9 cellular contexts compared by ENCODE assay signal in genomic region chr2:176087330-176088047, GRCh38. TPM values are rescaled to one million over a fixed set of nuclear protein-coding genes. Genes with fewer than 3 reads are reported as not detected.
DNase-seq lines count a peak whose midpoint lies in the region; ATAC-seq and TF ChIP-seq lines count a peak whose summit lies in the region.
"Had no signal": no experiment of that assay in that cellular context is flagged by ENCODE, and none has a peak within 500 bp of the region (broad histone marks: within the 10 kb centered on the region; RNA-seq: fewer than 3 reads in every experiment).

No MANE protein-coding gene starts in this region.

- H3K4me1 ChIP-seq in esophagus muscularis mucosa = peaks cover 20 to 54% (median 52%) of the 10 kb centered on the region in 4 donors

- no peaks in the 10 kb centered on the region for H3K36me3 ChIP-seq in esophagus muscularis mucosa

- peak overlapping the region in 3 of 4 donors; percentile 32 to 52 (median 37) for H3K4me3 ChIP-seq in esophagus muscularis mucosa
- H3K4me3 ChIP-seq: lung had no signal

- 34% methylated on average over 28 of the region's 29 CpGs for WGBS in esophagus muscularis mucosa

- H3K27ac Mint-ChIP-seq in activated naive CD4-positive, alpha-beta T cell treated with anti-CD3 and anti-CD28 coated beads, Interleukin-2, amount 50 U/mL, for 24 hours = peak overlapping the region; percentile 55
- H3K27ac Mint-ChIP-seq in activated naive CD4-positive, alpha-beta T cell treated with anti-CD3 and anti-CD28 coated beads, Interleukin-2, amount 50 U/mL, for 72 hours = no peak overlapping the region
- peak overlapping the region; percentile 88 for H3K27ac Mint-ChIP-seq in stimulated activated naive B cell treated with anti-CD40 and anti-IgM and Interleukin-4, amounts not matched to agents 10 μg/mL and 1 μg/mL and 100 μg/mL, for 72 hours

- H3K36me3 Mint-ChIP-seq in activated naive CD4-positive, alpha-beta T cell treated with anti-CD3 and anti-CD28 coated beads, Interleukin-2, amount 50 U/mL, for 24 hours = peaks cover 15% of the 10 kb centered on the region
- H3K36me3 Mint-ChIP-seq in activated naive CD4-positive, alpha-beta T cell treated with anti-CD3 and anti-CD28 coated beads, Interleukin-2, amount 50 U/mL, for 72 hours = peaks cover 33 to 60% of the 10 kb centered on the region in 2 donors
- H3K36me3 Mint-ChIP-seq in stimulated activated naive B cell treated with anti-CD40 and anti-IgM and Interleukin-4, amounts not matched to agents 10 μg/mL and 1 μg/mL and 100 μg/mL, for 72 hours = peaks cover 8 to 11% of the 10 kb centered on the region in 2 donors

- H3K27ac ChIP-seq in esophagus muscularis mucosa (replicated peaks in 1 of 4) = no peak overlapping the region

- H3K4me3 Mint-ChIP-seq in activated naive CD4-positive, alpha-beta T cell treated with anti-CD3 and anti-CD28 coated beads, Interleukin-2, amount 50 U/mL, for 24 hours = no peak overlapping the region
- H3K4me3 Mint-ChIP-seq in stimulated activated naive B cell treated with anti-CD40 and anti-IgM and Interleukin-4, amounts not matched to agents 10 μg/mL and 1 μg/mL and 100 μg/mL, for 72 hours = no peak overlapping the region

- peaks cover 9% of the 10 kb centered on the region for H3K4me1 Mint-ChIP-seq in activated naive CD4-positive, alpha-beta T cell treated with anti-CD3 and anti-CD28 coated beads, Interleukin-2, amount 50 U/mL, for 24 hours
- peaks cover 8 to 20% of the 10 kb centered on the region in 2 donors for H3K4me1 Mint-ChIP-seq in stimulated activated naive B cell treated with anti-CD40 and anti-IgM and Interleukin-4, amounts not matched to agents 10 μg/mL and 1 μg/mL and 100 μg/mL, for 72 hours

- DNase-seq in activated naive CD4-positive, alpha-beta T cell treated with anti-CD3 and anti-CD28 coated beads, Interleukin-2, amount 50 U/mL, for 72 hours (ENCODE audit: low spot score in 2 of 2) = no peak
- DNase-seq in esophagus muscularis mucosa (ENCODE audit: extremely low spot score) = no peak
- no peak for DNase-seq in stimulated activated naive B cell treated with anti-CD40 and anti-IgM and Interleukin-4, amounts not matched to agents 10 μg/mL and 1 μg/mL and 100 μg/mL, for 72 hours
- no peak for DNase-seq in activated effector memory CD4-positive, alpha-beta T cell treated with anti-CD3 and anti-CD28 coated beads, Interleukin-2, amount 50 U/mL, for 16 hours
- no peak for DNase-seq in NCI-H1048 (lab: John Stamatoyannopoulos, UW)
- DNase-seq: activated CD4-positive, alpha-beta T cell treated with anti-CD3 and anti-CD28 coated beads for 48 hours had no signal

- no peak for TF ChIP-seq POLR2A in esophagus muscularis mucosa (IDR thresholded peaks at IDR 0.05; ENCODE audit: low read depth)

- H3K27me3 Mint-ChIP-seq in activated naive CD4-positive, alpha-beta T cell treated with anti-CD3 and anti-CD28 coated beads, Interleukin-2, amount 50 U/mL, for 24 hours = peaks cover 73% of the 10 kb centered on the region
- H3K27me3 Mint-ChIP-seq in stimulated activated naive B cell treated with anti-CD40 and anti-IgM and Interleukin-4, amounts not matched to agents 10 μg/mL and 1 μg/mL and 100 μg/mL, for 72 hours = peaks cover 80 to 91% of the 10 kb centered on the region in 2 donors

- no peaks in the 10 kb centered on the region for H3K9me3 ChIP-seq in esophagus muscularis mucosa

- no peak for ATAC-seq in activated naive CD4-positive, alpha-beta T cell treated with anti-CD3 and anti-CD28 coated beads, Interleukin-2, amount 50 U/mL, for 72 hours
- ATAC-seq in stimulated activated naive B cell treated with anti-CD40 and anti-IgM and Interleukin-4, amounts not matched to agents 10 μg/mL and 1 μg/mL and 100 μg/mL, for 72 hours (replicated peaks) = no peak

- peaks cover 11% of the 10 kb centered on the region for H3K9me3 Mint-ChIP-seq in activated naive CD4-positive, alpha-beta T cell treated with anti-CD3 and anti-CD28 coated beads, Interleukin-2, amount 50 U/mL, for 24 hours
- peaks cover 0 to 7% of the 10 kb centered on the region in 2 donors for H3K9me3 Mint-ChIP-seq in activated naive CD4-positive, alpha-beta T cell treated with anti-CD3 and anti-CD28 coated beads, Interleukin-2, amount 50 U/mL, for 72 hours
- H3K9me3 Mint-ChIP-seq in stimulated activated naive B cell treated with anti-CD40 and anti-IgM and Interleukin-4, amounts not matched to agents 10 μg/mL and 1 μg/mL and 100 μg/mL, for 72 hours = peaks cover 0 to 10% of the 10 kb centered on the region in 2 donors

- intact Hi-C loops in esophagus muscularis mucosa (cut with DNase I) = loop anchor here (10.0 kb wide), 1 partner anchor 1753 kb away; the partner anchor contains the start of gene SP9

- TF ChIP-seq CTCF in esophagus muscularis mucosa (IDR thresholded peaks at IDR 0.05) = no peak

- peaks cover 5 to 100% (median 90%) of the 10 kb centered on the region in 4 donors for H3K27me3 ChIP-seq in esophagus muscularis mucosa

- TF ChIP-seq EP300 in esophagus muscularis mucosa (IDR thresholded peaks at IDR 0.05) = no peak

RNA-seq across cellular contexts. Expression of gene EVX2, which starts 3.7 kb away (rescaled TPM):
- total RNA-seq in activated naive CD4-positive, alpha-beta T cell treated with anti-CD3 and anti-CD28 coated beads, Interleukin-2, amount 50 U/mL, for 72 hours = not detected
- under 1 TPM in 1 of 4 donors, not detected in 3; 0.11 TPM for total RNA-seq in esophagus muscularis mucosa
- total RNA-seq: lung, sciatic nerve had no signal

RNA-seq across cellular contexts. Expression of gene HOXD13, which starts 5.0 kb away (rescaled TPM):
- total RNA-seq in activated naive CD4-positive, alpha-beta T cell treated with anti-CD3 and anti-CD28 coated beads, Interleukin-2, amount 50 U/mL, for 72 hours = not detected
- not detected for total RNA-seq in esophagus muscularis mucosa
- total RNA-seq: lung, sciatic nerve had no signal

RNA-seq across cellular contexts. Expression of gene HOXD12, which starts 12.1 kb away (rescaled TPM):
- total RNA-seq in activated naive CD4-positive, alpha-beta T cell treated with anti-CD3 and anti-CD28 coated beads, Interleukin-2, amount 50 U/mL, for 72 hours = not detected
- total RNA-seq in esophagus muscularis mucosa = not detected
- total RNA-seq: lung, sciatic nerve had no signal

RNA-seq across cellular contexts. Expression of gene HOXD11, which starts 19.6 kb away (rescaled TPM):
- total RNA-seq in activated naive CD4-positive, alpha-beta T cell treated with anti-CD3 and anti-CD28 coated beads, Interleukin-2, amount 50 U/mL, for 72 hours = not detected
- not detected for total RNA-seq in esophagus muscularis mucosa
- total RNA-seq: lung had no signal

RNA-seq across cellular contexts. Expression of gene HOXD10, which starts 29.1 kb away (rescaled TPM):
- total RNA-seq in activated naive CD4-positive, alpha-beta T cell treated with anti-CD3 and anti-CD28 coated beads, Interleukin-2, amount 50 U/mL, for 72 hours = not detected
- total RNA-seq in esophagus muscularis mucosa = under 1 TPM in 2 of 4 donors, not detected in 2; 0.42 to 0.50 TPM

Comparison
In these comparisons a context has a peak if more than half of its experiments do, and no peak if none do; other contexts are left out.
1. H3K27ac Mint-ChIP-seq: peak in activated naive CD4-positive, alpha-beta T cell treated with anti-CD3 and anti-CD28 coated beads, Interleukin-2, amount 50 U/mL, for 24 hours (single experiment) and stimulated activated naive B cell treated with anti-CD40 and anti-IgM and Interleukin-4, amounts not matched to agents 10 μg/mL and 1 μg/mL and 100 μg/mL, for 72 hours (single experiment); none in activated naive CD4-positive, alpha-beta T cell treated with anti-CD3 and anti-CD28 coated beads, Interleukin-2, amount 50 U/mL, for 72 hours (0 of 2).